Comparison of ENCODE assay signal across 15 cellular contexts in the genomic region with DNA sequence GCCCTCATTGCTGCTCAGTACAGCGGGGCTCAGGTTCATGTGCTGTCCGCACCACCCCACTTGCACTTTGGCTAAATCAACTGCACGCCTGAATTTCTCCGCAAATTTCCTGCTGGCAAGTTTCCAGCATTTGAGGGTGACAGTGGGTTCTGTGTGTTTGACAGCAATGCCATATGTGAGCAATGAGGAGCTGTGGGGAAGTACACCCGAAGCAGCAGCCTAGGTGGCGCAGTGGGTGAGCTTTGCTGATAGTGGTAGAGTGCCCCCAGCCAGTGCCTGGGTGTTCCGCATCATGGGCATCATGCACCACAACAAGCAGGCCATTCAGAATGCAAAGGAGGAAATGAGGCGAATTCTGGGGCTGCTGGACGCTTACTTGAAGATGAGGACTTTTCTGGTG.
DNase-seq lines count a peak whose midpoint lies in the region; ATAC-seq and TF ChIP-seq lines count a peak whose summit lies in the region.
"Had no signal": no experiment of that assay in that cellular context is flagged by ENCODE, and none has a peak within 500 bp of the region (broad histone marks: within the 10 kb centered on the region; RNA-seq: fewer than 3 reads in every experiment).

No MANE protein-coding gene starts in this region.

- no peaks in the 10 kb centered on the region for H3K36me3 Mint-ChIP-seq in neural crest cell (ENCODE audit: low read depth)
- H3K36me3 Mint-ChIP-seq: activated naive CD4-positive, alpha-beta T cell treated with anti-CD3 and anti-CD28 coated beads, Interleukin-2, amount 50 U/mL, for 24 hours; IgD-negative memory B cell had no signal

- no peak for TF ChIP-seq CTCF in neural crest cell (conservative IDR thresholded peaks at IDR 0.05)

- H3K27me3 Mint-ChIP-seq in neural crest cell (ENCODE audit: low read depth): no peaks in the 10 kb centered on the region
- H3K27me3 Mint-ChIP-seq: activated CD4-positive, alpha-beta T cell treated with anti-CD3 and anti-CD28 coated beads, Interleukin-2, amount 10 ng/mL, durations not matched to agents 7 days and 5 days; activated naive CD4-positive, alpha-beta T cell treated with anti-CD3 and anti-CD28 coated beads, Interleukin-2, amount 50 U/mL, for 24 hours; CD4-positive, alpha-beta T cell; IgD-negative memory B cell had no signal

- in situ Hi-C loops in SK-MEL-5 (cut with HindIII; ENCODE audit: low pct_unique_long_range_greater_than_20kb, low sequenced_read_pairs): no loop called here

- no peak overlapping the region for H3K4me3 Mint-ChIP-seq in neural crest cell
- H3K4me3 Mint-ChIP-seq: activated CD4-positive, alpha-beta T cell treated with anti-CD3 and anti-CD28 coated beads, Interleukin-2, amount 10 ng/mL, durations not matched to agents 7 days and 5 days; activated naive CD4-positive, alpha-beta T cell treated with anti-CD3 and anti-CD28 coated beads, Interleukin-2, amount 50 U/mL, for 24 hours; CD4-positive, alpha-beta T cell; IgD-negative memory B cell had no signal

- H3K4me1 Mint-ChIP-seq in neural crest cell: no peaks in the 10 kb centered on the region
- H3K4me1 Mint-ChIP-seq: activated CD4-positive, alpha-beta T cell treated with anti-CD3 and anti-CD28 coated beads, Interleukin-2, amount 10 ng/mL, durations not matched to agents 7 days and 5 days; activated naive CD4-positive, alpha-beta T cell treated with anti-CD3 and anti-CD28 coated beads, Interleukin-2, amount 50 U/mL, for 24 hours; IgD-negative memory B cell had no signal

- DNase-seq in NCI-H524 (lab: John Stamatoyannopoulos, UW) (peak; percentile 20 to 51), NCI-H524 treated with DMSO at 0.1 percent for 48 hours (lab: John Stamatoyannopoulos, UW) (no peak), NAMALWA (ENCODE audit: low spot score) (peak; percentile 18), SK-MEL-5 (ENCODE audit: low read depth, low spot score) (peak; percentile 88), neural crest cell (ENCODE audit: low read depth, low spot score) (no peak), NCI-H2227 treated with DMSO at 0.1 percent for 48 hours (lab: John Stamatoyannopoulos, UW) (no peak), activated gamma-delta T cell (lab: John Stamatoyannopoulos, UW) (no peak)
- DNase-seq: activated CD4-positive, alpha-beta T cell treated with anti-CD3 and anti-CD28 coated beads, Interleukin-2, amount 10 ng/mL, durations not matched to agents 7 days and 5 days; CD4-positive, alpha-beta T cell; EL; left ventricle myocardium inferior; NCI-H226 had no signal

- peak overlapping the region; percentile 75 for H3K27ac Mint-ChIP-seq in neural crest cell (ENCODE audit: unreplicated experiment)
- H3K27ac Mint-ChIP-seq: activated CD4-positive, alpha-beta T cell treated with anti-CD3 and anti-CD28 coated beads, Interleukin-2, amount 10 ng/mL, durations not matched to agents 7 days and 5 days; activated naive CD4-positive, alpha-beta T cell treated with anti-CD3 and anti-CD28 coated beads, Interleukin-2, amount 50 U/mL, for 24 hours; CD4-positive, alpha-beta T cell; IgD-negative memory B cell had no signal

- ATAC-seq in GM18858 (IDR thresholded peaks at IDR 0.05; ENCODE audit: unreplicated experiment): no peak

- no peaks in the 10 kb centered on the region for H3K9me3 Mint-ChIP-seq in neural crest cell
- H3K9me3 Mint-ChIP-seq: activated CD4-positive, alpha-beta T cell treated with anti-CD3 and anti-CD28 coated beads, Interleukin-2, amount 10 ng/mL, durations not matched to agents 7 days and 5 days; activated naive CD4-positive, alpha-beta T cell treated with anti-CD3 and anti-CD28 coated beads, Interleukin-2, amount 50 U/mL, for 24 hours; CD4-positive, alpha-beta T cell had no signal

Comparison
In these comparisons a context has a peak if more than half of its experiments do, and no peak if none do; other contexts are left out.
1. DNase-seq: peak in NCI-H524 (2 of 2), NAMALWA (single experiment) and SK-MEL-5 (single experiment); none in NCI-H524 treated with DMSO at 0.1 percent for 48 hours (single experiment), neural crest cell (single experiment), NCI-H2227 treated with DMSO at 0.1 percent for 48 hours (single experiment) and activated gamma-delta T cell (single experiment).